ENCODE assay signal across 1 cellular context in the genomic region with DNA sequence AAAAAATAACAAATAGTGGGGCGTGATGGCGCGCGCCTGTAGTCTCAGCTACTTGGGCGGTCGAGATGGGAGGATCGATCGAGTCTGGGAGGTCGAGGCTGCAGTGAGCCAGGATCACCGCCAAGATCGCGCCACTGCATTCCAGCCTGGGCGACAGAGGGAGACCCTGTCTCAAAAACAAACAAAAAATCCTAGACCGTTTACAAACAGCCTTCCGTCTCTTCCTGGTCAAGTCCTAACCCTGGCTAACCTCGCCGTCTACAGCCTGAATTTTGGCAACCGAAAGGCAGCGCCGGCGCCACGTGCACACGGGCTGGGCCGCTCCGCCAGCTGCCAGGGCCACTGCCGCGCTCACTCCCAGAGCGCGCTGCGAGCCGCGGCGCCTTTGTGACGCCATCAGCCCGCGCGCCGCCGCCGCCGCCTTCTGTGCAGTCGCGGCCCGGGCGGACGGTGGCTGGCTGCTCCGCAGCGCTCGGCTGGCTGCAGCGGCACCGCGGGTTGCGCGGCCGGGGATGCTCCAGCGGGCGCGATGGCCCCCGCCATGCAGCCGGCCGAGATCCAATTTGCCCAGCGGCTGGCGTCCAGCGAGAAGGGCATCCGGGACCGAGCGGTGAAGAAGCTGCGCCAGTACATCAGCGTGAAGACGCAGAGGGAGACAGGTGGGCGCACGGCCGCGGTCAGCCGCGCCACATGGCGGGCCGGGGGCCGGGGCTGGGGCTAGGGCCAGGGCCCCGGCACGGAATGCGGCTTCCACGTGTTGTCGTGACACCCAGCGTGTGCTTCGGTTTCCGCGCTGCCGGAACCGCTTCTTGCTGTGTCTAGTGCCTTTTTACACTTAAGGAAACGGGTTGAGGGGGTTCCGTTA.
TF ChIP-seq lines count a peak whose summit lies in the region.

A gene (minus strand): TSS at position 353 of the 865 bp plus-strand sequence. CDS start 1,392 bp downstream, outside the sequence.
A gene with protein sequence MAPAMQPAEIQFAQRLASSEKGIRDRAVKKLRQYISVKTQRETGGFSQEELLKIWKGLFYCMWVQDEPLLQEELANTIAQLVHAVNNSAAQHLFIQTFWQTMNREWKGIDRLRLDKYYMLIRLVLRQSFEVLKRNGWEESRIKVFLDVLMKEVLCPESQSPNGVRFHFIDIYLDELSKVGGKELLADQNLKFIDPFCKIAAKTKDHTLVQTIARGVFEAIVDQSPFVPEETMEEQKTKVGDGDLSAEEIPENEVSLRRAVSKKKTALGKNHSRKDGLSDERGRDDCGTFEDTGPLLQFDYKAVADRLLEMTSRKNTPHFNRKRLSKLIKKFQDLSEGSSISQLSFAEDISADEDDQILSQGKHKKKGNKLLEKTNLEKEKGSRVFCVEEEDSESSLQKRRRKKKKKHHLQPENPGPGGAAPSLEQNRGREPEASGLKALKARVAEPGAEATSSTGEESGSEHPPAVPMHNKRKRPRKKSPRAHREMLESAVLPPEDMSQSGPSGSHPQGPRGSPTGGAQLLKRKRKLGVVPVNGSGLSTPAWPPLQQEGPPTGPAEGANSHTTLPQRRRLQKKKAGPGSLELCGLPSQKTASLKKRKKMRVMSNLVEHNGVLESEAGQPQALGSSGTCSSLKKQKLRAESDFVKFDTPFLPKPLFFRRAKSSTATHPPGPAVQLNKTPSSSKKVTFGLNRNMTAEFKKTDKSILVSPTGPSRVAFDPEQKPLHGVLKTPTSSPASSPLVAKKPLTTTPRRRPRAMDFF (plus strand): TSS at position 425 of the 865 bp plus-strand sequence. CDS start 105 bp downstream, at position 530.

TF ChIP-seq in GM12878, 131 proteins besides CTCF, POLR2A, EP300 and RAD21 (continues in another document):
- TF ChIP-seq, protein P1, sequence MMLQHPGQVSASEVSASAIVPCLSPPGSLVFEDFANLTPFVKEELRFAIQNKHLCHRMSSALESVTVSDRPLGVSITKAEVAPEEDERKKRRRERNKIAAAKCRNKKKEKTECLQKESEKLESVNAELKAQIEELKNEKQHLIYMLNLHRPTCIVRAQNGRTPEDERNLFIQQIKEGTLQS (IDR thresholded peaks at IDR 0.05; ENCODE audit: borderline replicate concordance, extremely low read depth, low read depth, low read length): peak; percentile 90
- TF ChIP-seq CHD2 (IDR thresholded peaks at IDR 0.05; ENCODE audit: borderline replicate concordance, low read depth, low read length) (0 out of 2 replicates have a peak, but pooled peaks have one; percentile 29), EGR1 (IDR thresholded peaks at IDR 0.05; ENCODE audit: borderline replicate concordance in 1 of 2, low read depth in 2 of 2, low read length in 2 of 2) (no peak; a peak in 1 of 3 replicates), ZNF622 (IDR thresholded peaks at IDR 0.05) (no peak), STAT1 (conservative IDR thresholded peaks at IDR 0.05) (peak; percentile 73; the same call in 1 of the 2 replicates), GABPA (IDR thresholded peaks at IDR 0.05; ENCODE audit: low read depth) (no peak), POLR2AphosphoS2 (IDR thresholded peaks at IDR 0.05; ENCODE audit: low read depth, low read length) (peak; percentile 47; the same call in 1 of the 2 replicates), TBL1XR1 (IDR thresholded peaks at IDR 0.05; ENCODE audit: low read depth, low read length) (no peak), CREM (IDR thresholded peaks at IDR 0.05; ENCODE audit: low read depth) (peak; percentile 99), NR2C2 (IDR thresholded peaks at IDR 0.05; ENCODE audit: borderline replicate concordance, control insufficient read depth, insufficient read length, low read depth) (no peak), ZSCAN29 (IDR thresholded peaks at IDR 0.05) (0 out of 2 replicates have a peak, but pooled peaks have one; percentile 41), MTA3 (IDR thresholded peaks at IDR 0.05; ENCODE audit: borderline replicate concordance, low read length) (no peak), PAX8 (IDR thresholded peaks at IDR 0.05) (no peak), SMAD1 (IDR thresholded peaks at IDR 0.05; ENCODE audit: low read depth, partially characterized antibody) (no peak), SIX5 (IDR thresholded peaks at IDR 0.05; ENCODE audit: low read depth, low read length, severe bottlenecking) (peak; percentile 55), KDM1A (IDR thresholded peaks at IDR 0.05; ENCODE audit: borderline replicate concordance) (no peak), RELA (IDR thresholded peaks at IDR 0.05; ENCODE audit: borderline replicate concordance, partially characterized antibody) (peak; percentile 65), CHD1 (IDR thresholded peaks at IDR 0.05; ENCODE audit: low read depth, low read length) (0 out of 2 replicates have a peak, but pooled peaks have one; percentile 41), YBX1 (IDR thresholded peaks at IDR 0.05) (no peak), CBFB (IDR thresholded peaks at IDR 0.05; ENCODE audit: low read depth) (no peak), WRNIP1 (IDR thresholded peaks at IDR 0.05; ENCODE audit: borderline replicate concordance, low read depth, low read length) (no peak), SIN3A (IDR thresholded peaks at IDR 0.05; ENCODE audit: low read depth, low read length) (peak; percentile 86; the same call in 1 of the 2 replicates), KAT2A (conservative IDR thresholded peaks at IDR 0.05; ENCODE audit: control insufficient read depth, low read depth, low read length) (no peak), RB1 (IDR thresholded peaks at IDR 0.05; ENCODE audit: borderline replicate concordance) (peak; percentile 93)
- TF ChIP-seq, protein P2, sequence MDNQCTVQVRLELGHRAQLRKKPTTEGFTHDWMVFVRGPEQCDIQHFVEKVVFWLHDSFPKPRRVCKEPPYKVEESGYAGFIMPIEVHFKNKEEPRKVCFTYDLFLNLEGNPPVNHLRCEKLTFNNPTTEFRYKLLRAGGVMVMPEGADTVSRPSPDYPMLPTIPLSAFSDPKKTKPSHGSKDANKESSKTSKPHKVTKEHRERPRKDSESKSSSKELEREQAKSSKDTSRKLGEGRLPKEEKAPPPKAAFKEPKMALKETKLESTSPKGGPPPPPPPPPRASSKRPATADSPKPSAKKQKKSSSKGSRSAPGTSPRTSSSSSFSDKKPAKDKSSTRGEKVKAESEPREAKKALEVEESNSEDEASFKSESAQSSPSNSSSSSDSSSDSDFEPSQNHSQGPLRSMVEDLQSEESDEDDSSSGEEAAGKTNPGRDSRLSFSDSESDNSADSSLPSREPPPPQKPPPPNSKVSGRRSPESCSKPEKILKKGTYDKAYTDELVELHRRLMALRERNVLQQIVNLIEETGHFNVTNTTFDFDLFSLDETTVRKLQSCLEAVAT (IDR thresholded peaks at IDR 0.05): peak; percentile 97
- TF ChIP-seq, protein P3, sequence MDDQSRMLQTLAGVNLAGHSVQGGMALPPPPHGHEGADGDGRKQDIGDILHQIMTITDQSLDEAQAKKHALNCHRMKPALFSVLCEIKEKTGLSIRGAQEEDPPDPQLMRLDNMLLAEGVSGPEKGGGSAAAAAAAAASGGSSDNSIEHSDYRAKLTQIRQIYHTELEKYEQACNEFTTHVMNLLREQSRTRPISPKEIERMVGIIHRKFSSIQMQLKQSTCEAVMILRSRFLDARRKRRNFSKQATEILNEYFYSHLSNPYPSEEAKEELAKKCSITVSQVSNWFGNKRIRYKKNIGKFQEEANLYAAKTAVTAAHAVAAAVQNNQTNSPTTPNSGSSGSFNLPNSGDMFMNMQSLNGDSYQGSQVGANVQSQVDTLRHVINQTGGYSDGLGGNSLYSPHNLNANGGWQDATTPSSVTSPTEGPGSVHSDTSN (IDR thresholded peaks at IDR 0.05; ENCODE audit: insufficient replicate concordance, low read depth, low read length): no peak
- TF ChIP-seq, protein P4, sequence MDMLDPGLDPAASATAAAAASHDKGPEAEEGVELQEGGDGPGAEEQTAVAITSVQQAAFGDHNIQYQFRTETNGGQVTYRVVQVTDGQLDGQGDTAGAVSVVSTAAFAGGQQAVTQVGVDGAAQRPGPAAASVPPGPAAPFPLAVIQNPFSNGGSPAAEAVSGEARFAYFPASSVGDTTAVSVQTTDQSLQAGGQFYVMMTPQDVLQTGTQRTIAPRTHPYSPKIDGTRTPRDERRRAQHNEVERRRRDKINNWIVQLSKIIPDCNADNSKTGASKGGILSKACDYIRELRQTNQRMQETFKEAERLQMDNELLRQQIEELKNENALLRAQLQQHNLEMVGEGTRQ (IDR thresholded peaks at IDR 0.05; ENCODE audit: borderline replicate concordance, low read depth, low read length): no peak; the same call in 1 of the 2 replicates
- TF ChIP-seq, protein P5, sequence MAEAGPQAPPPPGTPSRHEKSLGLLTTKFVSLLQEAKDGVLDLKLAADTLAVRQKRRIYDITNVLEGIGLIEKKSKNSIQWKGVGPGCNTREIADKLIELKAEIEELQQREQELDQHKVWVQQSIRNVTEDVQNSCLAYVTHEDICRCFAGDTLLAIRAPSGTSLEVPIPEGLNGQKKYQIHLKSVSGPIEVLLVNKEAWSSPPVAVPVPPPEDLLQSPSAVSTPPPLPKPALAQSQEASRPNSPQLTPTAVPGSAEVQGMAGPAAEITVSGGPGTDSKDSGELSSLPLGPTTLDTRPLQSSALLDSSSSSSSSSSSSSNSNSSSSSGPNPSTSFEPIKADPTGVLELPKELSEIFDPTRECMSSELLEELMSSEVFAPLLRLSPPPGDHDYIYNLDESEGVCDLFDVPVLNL (IDR thresholded peaks at IDR 0.05; ENCODE audit: low read depth, low read length): no peak
- TF ChIP-seq, protein P6, sequence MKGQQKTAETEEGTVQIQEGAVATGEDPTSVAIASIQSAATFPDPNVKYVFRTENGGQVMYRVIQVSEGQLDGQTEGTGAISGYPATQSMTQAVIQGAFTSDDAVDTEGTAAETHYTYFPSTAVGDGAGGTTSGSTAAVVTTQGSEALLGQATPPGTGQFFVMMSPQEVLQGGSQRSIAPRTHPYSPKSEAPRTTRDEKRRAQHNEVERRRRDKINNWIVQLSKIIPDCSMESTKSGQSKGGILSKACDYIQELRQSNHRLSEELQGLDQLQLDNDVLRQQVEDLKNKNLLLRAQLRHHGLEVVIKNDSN (IDR thresholded peaks at IDR 0.05; ENCODE audit: borderline replicate concordance, extremely low read length, insufficient read depth, low read depth, low read length): peak; percentile 44
- TF ChIP-seq, protein P7, sequence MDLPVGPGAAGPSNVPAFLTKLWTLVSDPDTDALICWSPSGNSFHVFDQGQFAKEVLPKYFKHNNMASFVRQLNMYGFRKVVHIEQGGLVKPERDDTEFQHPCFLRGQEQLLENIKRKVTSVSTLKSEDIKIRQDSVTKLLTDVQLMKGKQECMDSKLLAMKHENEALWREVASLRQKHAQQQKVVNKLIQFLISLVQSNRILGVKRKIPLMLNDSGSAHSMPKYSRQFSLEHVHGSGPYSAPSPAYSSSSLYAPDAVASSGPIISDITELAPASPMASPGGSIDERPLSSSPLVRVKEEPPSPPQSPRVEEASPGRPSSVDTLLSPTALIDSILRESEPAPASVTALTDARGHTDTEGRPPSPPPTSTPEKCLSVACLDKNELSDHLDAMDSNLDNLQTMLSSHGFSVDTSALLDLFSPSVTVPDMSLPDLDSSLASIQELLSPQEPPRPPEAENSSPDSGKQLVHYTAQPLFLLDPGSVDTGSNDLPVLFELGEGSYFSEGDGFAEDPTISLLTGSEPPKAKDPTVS (IDR thresholded peaks at IDR 0.05; ENCODE audit: low read depth, low read length): no peak
- TF ChIP-seq, protein P8, sequence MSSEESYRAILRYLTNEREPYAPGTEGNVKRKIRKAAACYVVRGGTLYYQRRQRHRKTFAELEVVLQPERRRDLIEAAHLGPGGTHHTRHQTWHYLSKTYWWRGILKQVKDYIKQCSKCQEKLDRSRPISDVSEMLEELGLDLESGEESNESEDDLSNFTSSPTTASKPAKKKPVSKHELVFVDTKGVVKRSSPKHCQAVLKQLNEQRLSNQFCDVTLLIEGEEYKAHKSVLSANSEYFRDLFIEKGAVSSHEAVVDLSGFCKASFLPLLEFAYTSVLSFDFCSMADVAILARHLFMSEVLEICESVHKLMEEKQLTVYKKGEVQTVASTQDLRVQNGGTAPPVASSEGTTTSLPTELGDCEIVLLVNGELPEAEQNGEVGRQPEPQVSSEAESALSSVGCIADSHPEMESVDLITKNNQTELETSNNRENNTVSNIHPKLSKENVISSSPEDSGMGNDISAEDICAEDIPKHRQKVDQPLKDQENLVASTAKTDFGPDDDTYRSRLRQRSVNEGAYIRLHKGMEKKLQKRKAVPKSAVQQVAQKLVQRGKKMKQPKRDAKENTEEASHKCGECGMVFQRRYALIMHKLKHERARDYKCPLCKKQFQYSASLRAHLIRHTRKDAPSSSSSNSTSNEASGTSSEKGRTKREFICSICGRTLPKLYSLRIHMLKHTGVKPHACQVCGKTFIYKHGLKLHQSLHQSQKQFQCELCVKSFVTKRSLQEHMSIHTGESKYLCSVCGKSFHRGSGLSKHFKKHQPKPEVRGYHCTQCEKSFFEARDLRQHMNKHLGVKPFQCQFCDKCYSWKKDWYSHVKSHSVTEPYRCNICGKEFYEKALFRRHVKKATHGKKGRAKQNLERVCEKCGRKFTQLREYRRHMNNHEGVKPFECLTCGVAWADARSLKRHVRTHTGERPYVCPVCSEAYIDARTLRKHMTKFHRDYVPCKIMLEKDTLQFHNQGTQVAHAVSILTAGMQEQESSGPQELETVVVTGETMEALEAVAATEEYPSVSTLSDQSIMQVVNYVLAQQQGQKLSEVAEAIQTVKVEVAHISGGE (CRISPR knock-in tag; IDR thresholded peaks at IDR 0.05): no peak
- TF ChIP-seq, protein P9, sequence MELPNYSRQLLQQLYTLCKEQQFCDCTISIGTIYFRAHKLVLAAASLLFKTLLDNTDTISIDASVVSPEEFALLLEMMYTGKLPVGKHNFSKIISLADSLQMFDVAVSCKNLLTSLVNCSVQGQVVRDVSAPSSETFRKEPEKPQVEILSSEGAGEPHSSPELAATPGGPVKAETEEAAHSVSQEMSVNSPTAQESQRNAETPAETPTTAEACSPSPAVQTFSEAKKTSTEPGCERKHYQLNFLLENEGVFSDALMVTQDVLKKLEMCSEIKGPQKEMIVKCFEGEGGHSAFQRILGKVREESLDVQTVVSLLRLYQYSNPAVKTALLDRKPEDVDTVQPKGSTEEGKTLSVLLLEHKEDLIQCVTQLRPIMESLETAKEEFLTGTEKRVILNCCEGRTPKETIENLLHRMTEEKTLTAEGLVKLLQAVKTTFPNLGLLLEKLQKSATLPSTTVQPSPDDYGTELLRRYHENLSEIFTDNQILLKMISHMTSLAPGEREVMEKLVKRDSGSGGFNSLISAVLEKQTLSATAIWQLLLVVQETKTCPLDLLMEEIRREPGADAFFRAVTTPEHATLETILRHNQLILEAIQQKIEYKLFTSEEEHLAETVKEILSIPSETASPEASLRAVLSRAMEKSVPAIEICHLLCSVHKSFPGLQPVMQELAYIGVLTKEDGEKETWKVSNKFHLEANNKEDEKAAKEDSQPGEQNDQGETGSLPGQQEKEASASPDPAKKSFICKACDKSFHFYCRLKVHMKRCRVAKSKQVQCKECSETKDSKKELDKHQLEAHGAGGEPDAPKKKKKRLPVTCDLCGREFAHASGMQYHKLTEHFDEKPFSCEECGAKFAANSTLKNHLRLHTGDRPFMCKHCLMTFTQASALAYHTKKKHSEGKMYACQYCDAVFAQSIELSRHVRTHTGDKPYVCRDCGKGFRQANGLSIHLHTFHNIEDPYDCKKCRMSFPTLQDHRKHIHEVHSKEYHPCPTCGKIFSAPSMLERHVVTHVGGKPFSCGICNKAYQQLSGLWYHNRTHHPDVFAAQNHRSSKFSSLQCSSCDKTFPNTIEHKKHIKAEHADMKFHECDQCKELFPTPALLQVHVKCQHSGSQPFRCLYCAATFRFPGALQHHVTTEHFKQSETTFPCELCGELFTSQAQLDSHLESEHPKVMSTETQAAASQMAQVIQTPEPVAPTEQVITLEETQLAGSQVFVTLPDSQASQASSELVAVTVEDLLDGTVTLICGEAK (IDR thresholded peaks at IDR 0.05; ENCODE audit: borderline replicate concordance): peak; percentile 45; the same call in 1 of the 2 replicates
